In the genomic region with DNA sequence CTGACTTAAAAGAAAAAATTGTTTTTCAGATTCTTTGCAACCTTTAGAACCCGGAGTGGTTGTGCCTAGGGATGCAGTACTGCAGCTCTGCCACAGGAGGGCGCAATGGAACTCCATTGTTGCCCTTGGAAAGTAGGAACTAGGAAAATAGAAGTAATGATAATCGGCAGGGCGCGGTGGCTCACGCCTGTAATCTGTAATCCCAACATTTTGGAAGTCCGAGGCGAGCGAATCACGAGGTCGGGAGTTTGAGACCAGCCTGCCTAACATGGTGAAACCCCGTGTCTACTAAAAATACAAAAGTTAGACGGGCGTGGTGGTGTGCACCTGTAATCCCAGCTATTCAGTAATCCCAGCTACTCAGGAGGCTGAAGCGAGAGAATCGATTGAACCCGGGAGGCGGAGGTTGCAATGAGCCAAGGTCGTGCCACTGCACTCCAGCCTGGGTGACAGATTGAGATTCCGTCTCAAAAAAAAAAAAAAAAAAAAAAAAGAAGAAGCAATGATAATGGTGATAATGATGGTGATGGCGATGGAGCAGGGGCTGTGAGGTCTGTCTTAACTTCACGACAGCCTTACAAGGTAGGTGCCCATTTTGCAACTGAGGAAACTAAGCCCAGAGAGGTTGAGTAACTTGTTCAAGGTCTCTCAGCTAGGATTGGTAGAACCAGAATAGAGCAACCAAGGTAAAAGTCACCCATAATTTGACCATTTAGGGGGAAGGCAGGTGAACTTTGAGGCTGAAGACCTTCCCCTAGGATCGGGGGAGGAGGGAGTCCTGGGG, we compare ENCODE assay signal across 8 cellular contexts. TPM values are rescaled to one million over a fixed set of nuclear protein-coding genes. Genes with fewer than 3 reads are reported as not detected.
DNase-seq lines count a peak whose midpoint lies in the region; ATAC-seq and TF ChIP-seq lines count a peak whose summit lies in the region.

No MANE protein-coding gene starts in this region.

- WGBS in stomach, 5 donors = 35 to 39% (median 37%) methylated on average over 23 of the region's 23 CpGs

- TF ChIP-seq CTCF in coronary artery (IDR thresholded peaks at IDR 0.05) = peak; percentile 92
- peak in 5 of 7 experiments; percentile 45 to 86 (median 75) for TF ChIP-seq CTCF in stomach (IDR thresholded peaks at IDR 0.05)

- H3K4me3 ChIP-seq in coronary artery (no peak overlapping the region), stomach (no peak overlapping the region)

- TF ChIP-seq POLR2A in stomach (IDR thresholded peaks at IDR 0.05) = no peak

- peak; percentile 57 for DNase-seq in EL
- peak; percentile 67 for DNase-seq in M059J (ENCODE audit: low read depth)
- DNase-seq in activated CD4-positive, alpha-beta T cell treated with anti-CD3 and anti-CD28 coated beads for 1 hour = peak; percentile 28
- no peak for DNase-seq in coronary artery (ENCODE audit: low spot score)
- DNase-seq in lung microvascular endothelial cell (ENCODE audit: low read depth in 2 of 2) = peak; percentile 71 to 75
- DNase-seq in stomach = peak; percentile 45
- no peak for DNase-seq in NCI-H128 (lab: John Stamatoyannopoulos, UW; ENCODE audit: unreplicated experiment)

- ATAC-seq in GM19452 (IDR thresholded peaks at IDR 0.05; ENCODE audit: unreplicated experiment) = no peak

- H3K4me1 ChIP-seq in stomach = peaks cover 0 to 14% (median 5%) of the 10 kb centered on the region in 4 donors

- no peak overlapping the region for H3K27ac ChIP-seq in coronary artery
- H3K27ac ChIP-seq in stomach = no peak overlapping the region

- H3K27me3 ChIP-seq in stomach = peaks cover 0 to 26% (median 0%) of the 10 kb centered on the region in 3 donors

- H3K36me3 ChIP-seq in stomach = no peaks in the 10 kb centered on the region

- no peaks in the 10 kb centered on the region for H3K9me3 ChIP-seq in stomach

- TF ChIP-seq EP300 in stomach (IDR thresholded peaks at IDR 0.05) = no peak

- intact Hi-C loops in stomach (cut with DNase I; ENCODE audit: low total_unique reads) = no loop called here

RNA-seq across cellular contexts. Expression of a gene that starts 5.5 kb away (rescaled TPM):
- 3.4 and 5.4 TPM in 2 replicates for total RNA-seq in M059J (2014; rRNA removed; shearing (Covaris generic))
- total RNA-seq in lung microvascular endothelial cell (4.1 and 17.1 TPM in 2 replicates), stomach (10 to 100 TPM in 3 of 5 donors, 1 to 10 TPM in 2; 2.3 to 28.5 (median 12.8) TPM)
- polyA plus RNA-seq in stomach = 1 to 10 TPM; 1.9 to 6.6 (median 5.7) TPM

RNA-seq across cellular contexts. Expression of a gene that starts 14.4 kb away (rescaled TPM):
- not detected in 2 replicates for total RNA-seq in M059J (2014; rRNA removed; shearing (Covaris generic))
- total RNA-seq in lung microvascular endothelial cell = not detected in 2 replicates
- total RNA-seq in stomach = not detected
- polyA plus RNA-seq in stomach = not detected

RNA-seq across cellular contexts. Expression of a gene that starts 38.8 kb away (rescaled TPM):
- 0.15 and 0.25 TPM in 2 replicates for total RNA-seq in M059J (2014; rRNA removed; shearing (Covaris generic))
- total RNA-seq in lung microvascular endothelial cell = 0.22 and 0.40 TPM in 2 replicates
- 10 to 100 TPM; 10.5 to 54.8 (median 41.6) TPM for total RNA-seq in stomach
- 1 to 10 TPM; 3.0 to 5.5 (median 4.4) TPM for polyA plus RNA-seq in stomach

Comparison
In these comparisons a context has a peak if more than half of its experiments do, and no peak if none do; other contexts are left out.
1. DNase-seq: peak in EL (single experiment), M059J (single experiment), activated CD4-positive, alpha-beta T cell treated with anti-CD3 and anti-CD28 coated beads for 1 hour (single experiment), lung microvascular endothelial cell (2 of 2) and stomach (single experiment); none in coronary artery (single experiment) and NCI-H128 (single experiment).